1 cellular context compared by ENCODE assay signal in genomic region chr17:72422505-72423285, GRCh38.
TF ChIP-seq lines count a peak whose summit lies in the region.

No MANE protein-coding gene starts in this region.

TF ChIP-seq in HepG2, 621 proteins besides CTCF, POLR2A, EP300 and RAD21 (continued from another document and continues in another):
- TF ChIP-seq, protein P1, sequence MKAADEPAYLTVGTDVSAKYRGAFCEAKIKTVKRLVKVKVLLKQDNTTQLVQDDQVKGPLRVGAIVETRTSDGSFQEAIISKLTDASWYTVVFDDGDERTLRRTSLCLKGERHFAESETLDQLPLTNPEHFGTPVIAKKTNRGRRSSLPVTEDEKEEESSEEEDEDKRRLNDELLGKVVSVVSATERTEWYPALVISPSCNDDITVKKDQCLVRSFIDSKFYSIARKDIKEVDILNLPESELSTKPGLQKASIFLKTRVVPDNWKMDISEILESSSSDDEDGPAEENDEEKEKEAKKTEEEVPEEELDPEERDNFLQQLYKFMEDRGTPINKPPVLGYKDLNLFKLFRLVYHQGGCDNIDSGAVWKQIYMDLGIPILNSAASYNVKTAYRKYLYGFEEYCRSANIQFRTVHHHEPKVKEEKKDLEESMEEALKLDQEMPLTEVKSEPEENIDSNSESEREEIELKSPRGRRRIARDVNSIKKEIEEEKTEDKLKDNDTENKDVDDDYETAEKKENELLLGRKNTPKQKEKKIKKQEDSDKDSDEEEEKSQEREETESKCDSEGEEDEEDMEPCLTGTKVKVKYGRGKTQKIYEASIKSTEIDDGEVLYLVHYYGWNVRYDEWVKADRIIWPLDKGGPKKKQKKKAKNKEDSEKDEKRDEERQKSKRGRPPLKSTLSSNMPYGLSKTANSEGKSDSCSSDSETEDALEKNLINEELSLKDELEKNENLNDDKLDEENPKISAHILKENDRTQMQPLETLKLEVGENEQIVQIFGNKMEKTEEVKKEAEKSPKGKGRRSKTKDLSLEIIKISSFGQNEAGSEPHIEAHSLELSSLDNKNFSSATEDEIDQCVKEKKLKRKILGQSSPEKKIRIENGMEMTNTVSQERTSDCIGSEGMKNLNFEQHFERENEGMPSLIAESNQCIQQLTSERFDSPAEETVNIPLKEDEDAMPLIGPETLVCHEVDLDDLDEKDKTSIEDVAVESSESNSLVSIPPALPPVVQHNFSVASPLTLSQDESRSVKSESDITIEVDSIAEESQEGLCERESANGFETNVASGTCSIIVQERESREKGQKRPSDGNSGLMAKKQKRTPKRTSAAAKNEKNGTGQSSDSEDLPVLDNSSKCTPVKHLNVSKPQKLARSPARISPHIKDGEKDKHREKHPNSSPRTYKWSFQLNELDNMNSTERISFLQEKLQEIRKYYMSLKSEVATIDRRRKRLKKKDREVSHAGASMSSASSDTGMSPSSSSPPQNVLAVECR (CRISPR knock-in tag; IDR thresholded peaks at IDR 0.05; ENCODE audit: borderline replicate concordance): peak; percentile 35; the same call in 1 of the 2 replicates
- TF ChIP-seq HIC2 (CRISPR knock-in tag; IDR thresholded peaks at IDR 0.05; ENCODE audit: low read depth) (peak; percentile 84; the same call in 1 of the 2 replicates), ZNF816 (CRISPR knock-in tag; IDR thresholded peaks at IDR 0.05; ENCODE audit: borderline replicate concordance) (no peak; the same call in 1 of the 2 replicates), AHDC1 (CRISPR knock-in tag; IDR thresholded peaks at IDR 0.05; ENCODE audit: borderline replicate concordance) (peak; percentile 77; the same call in 1 of the 2 replicates), KDM3A (CRISPR knock-in tag; IDR thresholded peaks at IDR 0.05; ENCODE audit: low read depth) (peak; percentile 79; the same call in 1 of the 2 replicates), HIVEP1 (CRISPR knock-in tag; IDR thresholded peaks at IDR 0.05) (no peak), RARA (CRISPR knock-in tag; IDR thresholded peaks at IDR 0.05) (peak; percentile 96), ZNF776 (CRISPR knock-in tag; IDR thresholded peaks at IDR 0.05) (no peak), SNAPC4 (CRISPR knock-in tag; IDR thresholded peaks at IDR 0.05) (peak; percentile 31; the same call in 1 of the 2 replicates), ERF (CRISPR knock-in tag; IDR thresholded peaks at IDR 0.05) (peak; percentile 92), RBM22 (optimal IDR thresholded peaks at IDR 0.05; ENCODE audit: low read length) (no peak), ZIK1 (CRISPR knock-in tag; IDR thresholded peaks at IDR 0.05; ENCODE audit: borderline replicate concordance, low read depth) (no peak), ZNF614 (CRISPR knock-in tag; IDR thresholded peaks at IDR 0.05; ENCODE audit: borderline replicate concordance) (peak; percentile 86), HNF4A (CRISPR knock-in tag; IDR thresholded peaks at IDR 0.05) (peak; percentile 86), CREBL2 (CRISPR knock-in tag; IDR thresholded peaks at IDR 0.05; ENCODE audit: borderline replicate concordance) (0 out of 2 replicates have a peak, but pooled peaks have one; percentile 38), GZF1 (CRISPR knock-in tag; IDR thresholded peaks at IDR 0.05) (no peak), YEATS4 (CRISPR knock-in tag; IDR thresholded peaks at IDR 0.05; ENCODE audit: borderline replicate concordance) (peak; percentile 77; the same call in 1 of the 2 replicates), MEIS1 (CRISPR knock-in tag; IDR thresholded peaks at IDR 0.05; ENCODE audit: borderline replicate concordance) (peak; percentile 66; the same call in 1 of the 2 replicates), TBP (CRISPR knock-in tag; IDR thresholded peaks at IDR 0.05) (no peak), MBD4 (IDR thresholded peaks at IDR 0.05; ENCODE audit: borderline replicate concordance, low read length) (no peak; the same call in 1 of the 2 replicates), NONO (IDR thresholded peaks at IDR 0.05) (no peak), NONO (CRISPR knock-in tag; conservative IDR thresholded peaks at IDR 0.05) (no peak), MAX (IDR thresholded peaks at IDR 0.05) (peak; percentile 82), ZFP90 (CRISPR knock-in tag; IDR thresholded peaks at IDR 0.05; ENCODE audit: borderline replicate concordance) (0 out of 2 replicates have a peak, but pooled peaks have one; percentile 52), ZNF784 (CRISPR knock-in tag; IDR thresholded peaks at IDR 0.05; ENCODE audit: borderline replicate concordance) (no peak), MATR3 (CRISPR knock-in tag; IDR thresholded peaks at IDR 0.05) (no peak)
- TF ChIP-seq, protein P2, sequence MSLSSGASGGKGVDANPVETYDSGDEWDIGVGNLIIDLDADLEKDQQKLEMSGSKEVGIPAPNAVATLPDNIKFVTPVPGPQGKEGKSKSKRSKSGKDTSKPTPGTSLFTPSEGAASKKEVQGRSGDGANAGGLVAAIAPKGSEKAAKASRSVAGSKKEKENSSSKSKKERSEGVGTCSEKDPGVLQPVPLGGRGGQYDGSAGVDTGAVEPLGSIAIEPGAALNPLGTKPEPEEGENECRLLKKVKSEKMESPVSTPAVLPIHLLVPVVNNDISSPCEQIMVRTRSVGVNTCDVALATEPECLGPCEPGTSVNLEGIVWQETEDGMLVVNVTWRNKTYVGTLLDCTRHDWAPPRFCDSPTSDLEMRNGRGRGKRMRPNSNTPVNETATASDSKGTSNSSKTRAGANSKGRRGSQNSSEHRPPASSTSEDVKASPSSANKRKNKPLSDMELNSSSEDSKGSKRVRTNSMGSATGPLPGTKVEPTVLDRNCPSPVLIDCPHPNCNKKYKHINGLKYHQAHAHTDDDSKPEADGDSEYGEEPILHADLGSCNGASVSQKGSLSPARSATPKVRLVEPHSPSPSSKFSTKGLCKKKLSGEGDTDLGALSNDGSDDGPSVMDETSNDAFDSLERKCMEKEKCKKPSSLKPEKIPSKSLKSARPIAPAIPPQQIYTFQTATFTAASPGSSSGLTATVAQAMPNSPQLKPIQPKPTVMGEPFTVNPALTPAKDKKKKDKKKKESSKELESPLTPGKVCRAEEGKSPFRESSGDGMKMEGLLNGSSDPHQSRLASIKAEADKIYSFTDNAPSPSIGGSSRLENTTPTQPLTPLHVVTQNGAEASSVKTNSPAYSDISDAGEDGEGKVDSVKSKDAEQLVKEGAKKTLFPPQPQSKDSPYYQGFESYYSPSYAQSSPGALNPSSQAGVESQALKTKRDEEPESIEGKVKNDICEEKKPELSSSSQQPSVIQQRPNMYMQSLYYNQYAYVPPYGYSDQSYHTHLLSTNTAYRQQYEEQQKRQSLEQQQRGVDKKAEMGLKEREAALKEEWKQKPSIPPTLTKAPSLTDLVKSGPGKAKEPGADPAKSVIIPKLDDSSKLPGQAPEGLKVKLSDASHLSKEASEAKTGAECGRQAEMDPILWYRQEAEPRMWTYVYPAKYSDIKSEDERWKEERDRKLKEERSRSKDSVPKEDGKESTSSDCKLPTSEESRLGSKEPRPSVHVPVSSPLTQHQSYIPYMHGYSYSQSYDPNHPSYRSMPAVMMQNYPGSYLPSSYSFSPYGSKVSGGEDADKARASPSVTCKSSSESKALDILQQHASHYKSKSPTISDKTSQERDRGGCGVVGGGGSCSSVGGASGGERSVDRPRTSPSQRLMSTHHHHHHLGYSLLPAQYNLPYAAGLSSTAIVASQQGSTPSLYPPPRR (CRISPR knock-in tag; IDR thresholded peaks at IDR 0.05; ENCODE audit: borderline replicate concordance): peak; percentile 85
- TF ChIP-seq, protein P3, sequence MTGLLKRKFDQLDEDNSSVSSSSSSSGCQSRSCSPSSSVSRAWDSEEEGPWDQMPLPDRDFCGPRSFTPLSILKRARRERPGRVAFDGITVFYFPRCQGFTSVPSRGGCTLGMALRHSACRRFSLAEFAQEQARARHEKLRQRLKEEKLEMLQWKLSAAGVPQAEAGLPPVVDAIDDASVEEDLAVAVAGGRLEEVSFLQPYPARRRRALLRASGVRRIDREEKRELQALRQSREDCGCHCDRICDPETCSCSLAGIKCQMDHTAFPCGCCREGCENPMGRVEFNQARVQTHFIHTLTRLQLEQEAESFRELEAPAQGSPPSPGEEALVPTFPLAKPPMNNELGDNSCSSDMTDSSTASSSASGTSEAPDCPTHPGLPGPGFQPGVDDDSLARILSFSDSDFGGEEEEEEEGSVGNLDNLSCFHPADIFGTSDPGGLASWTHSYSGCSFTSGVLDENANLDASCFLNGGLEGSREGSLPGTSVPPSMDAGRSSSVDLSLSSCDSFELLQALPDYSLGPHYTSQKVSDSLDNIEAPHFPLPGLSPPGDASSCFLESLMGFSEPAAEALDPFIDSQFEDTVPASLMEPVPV (CRISPR knock-in tag; IDR thresholded peaks at IDR 0.05): peak; percentile 48; the same call in 1 of the 2 replicates
